Comparison of ENCODE assay signal across 1 cellular context in genomic region chr13:63189712-63190111, GRCh38.
TF ChIP-seq lines count a peak whose summit lies in the region.

No MANE protein-coding gene starts in this region.

TF ChIP-seq in A549, 52 proteins besides CTCF, POLR2A, EP300 and RAD21 (continued from another document):
- no peak for TF ChIP-seq ELK1 (IDR thresholded peaks at IDR 0.05; ENCODE audit: low read depth, low read length)
- TF ChIP-seq TFCP2L1 (CRISPR knock-in tag; IDR thresholded peaks at IDR 0.05): no peak
- TF ChIP-seq ESRRA (IDR thresholded peaks at IDR 0.05; ENCODE audit: borderline replicate concordance, low read length): no peak
- TF ChIP-seq KDM1A (IDR thresholded peaks at IDR 0.05; ENCODE audit: low read depth): no peak
- no peak for TF ChIP-seq REST (IDR thresholded peaks at IDR 0.05)
- TF ChIP-seq CHD2 (IDR thresholded peaks at IDR 0.05; ENCODE audit: low read length, partially characterized antibody): no peak
- no peak for TF ChIP-seq CHD4 (IDR thresholded peaks at IDR 0.05; ENCODE audit: borderline replicate concordance)
- TF ChIP-seq HOXB13 (CRISPR knock-in tag; IDR thresholded peaks at IDR 0.05; ENCODE audit: low read depth): no peak
- no peak for TF ChIP-seq HEYL (CRISPR knock-in tag; IDR thresholded peaks at IDR 0.05)
- no peak for TF ChIP-seq BHLHE40 (IDR thresholded peaks at IDR 0.05; ENCODE audit: low read depth, low read length)
- no peak for TF ChIP-seq POLR2AphosphoS2 (conservative IDR thresholded peaks at IDR 0.05; ENCODE audit: low read length)
- no peak for TF ChIP-seq FOSB (CRISPR knock-in tag; IDR thresholded peaks at IDR 0.05)
- TF ChIP-seq MAZ (IDR thresholded peaks at IDR 0.05; ENCODE audit: borderline replicate concordance, low read depth, low read length): no peak
